In genomic region chr19:18648971-18649310, GRCh38 we compare ENCODE assay signal across 1 cellular context.
TF ChIP-seq lines count a peak whose summit lies in the region.

No MANE protein-coding gene starts in this region.

TF ChIP-seq in endothelial cell of umbilical vein, 7 proteins besides CTCF, POLR2A, EP300 and RAD21:
- no peak for TF ChIP-seq POLR2AphosphoS5 (IDR thresholded peaks at IDR 0.05; ENCODE audit: insufficient read depth, low read depth, low read length)
- no peak for TF ChIP-seq JUN (IDR thresholded peaks at IDR 0.05; ENCODE audit: borderline replicate concordance, insufficient read depth, insufficient read length, low read depth)
- no peak for TF ChIP-seq FOS (IDR thresholded peaks at IDR 0.05; ENCODE audit: borderline replicate concordance, insufficient read depth, low read length)
- TF ChIP-seq EZH2 (IDR thresholded peaks at IDR 0.05; ENCODE audit: borderline replicate concordance, low read depth, low read length, severe bottlenecking) = no peak
- TF ChIP-seq MAX (IDR thresholded peaks at IDR 0.05; ENCODE audit: insufficient read depth, insufficient read length) = no peak
- TF ChIP-seq GATA2 (IDR thresholded peaks at IDR 0.05; ENCODE audit: insufficient read depth, insufficient read length, low read depth, low read length) = no peak
- TF ChIP-seq MYC (IDR thresholded peaks at IDR 0.05; ENCODE audit: low read depth, low read length) = no peak
